1 cellular context compared by ENCODE assay signal in genomic region chr6:33029297-33030184, GRCh38.
A peak's percentile ranks its signal among the peaks of the same experiment; 100 is the strongest.
TF ChIP-seq lines count a peak whose summit lies in the region.

No MANE protein-coding gene starts in this region.

TF ChIP-seq in GM12878, 131 proteins besides CTCF, POLR2A, EP300 and RAD21 (continued from another document):
- peak; percentile 61 for TF ChIP-seq SKIL (IDR thresholded peaks at IDR 0.05; ENCODE audit: low read depth, poor library complexity, severe bottlenecking)
- TF ChIP-seq, protein P1, sequence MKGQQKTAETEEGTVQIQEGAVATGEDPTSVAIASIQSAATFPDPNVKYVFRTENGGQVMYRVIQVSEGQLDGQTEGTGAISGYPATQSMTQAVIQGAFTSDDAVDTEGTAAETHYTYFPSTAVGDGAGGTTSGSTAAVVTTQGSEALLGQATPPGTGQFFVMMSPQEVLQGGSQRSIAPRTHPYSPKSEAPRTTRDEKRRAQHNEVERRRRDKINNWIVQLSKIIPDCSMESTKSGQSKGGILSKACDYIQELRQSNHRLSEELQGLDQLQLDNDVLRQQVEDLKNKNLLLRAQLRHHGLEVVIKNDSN (IDR thresholded peaks at IDR 0.05; ENCODE audit: borderline replicate concordance, extremely low read length, insufficient read depth, low read depth, low read length) = no peak
- TF ChIP-seq RAD51 (IDR thresholded peaks at IDR 0.05) = no peak
- TF ChIP-seq TCF12 (IDR thresholded peaks at IDR 0.05; ENCODE audit: low read depth, low read length) = peak; percentile 48; the same call in 1 of the 2 replicates
- peak; percentile 67; the same call in 1 of the 2 replicates for TF ChIP-seq NFIC (IDR thresholded peaks at IDR 0.05; ENCODE audit: low read depth, low read length)
- peak; percentile 72 for TF ChIP-seq PML (IDR thresholded peaks at IDR 0.05; ENCODE audit: low read length)
- peak; percentile 76; the same call in 1 of the 2 replicates for TF ChIP-seq IRF4 (IDR thresholded peaks at IDR 0.05; ENCODE audit: low read depth, low read length)
- peak; percentile 18; the same call in 1 of the 2 replicates for TF ChIP-seq TBL1XR1 (IDR thresholded peaks at IDR 0.05; ENCODE audit: low read depth, low read length)
- TF ChIP-seq CHD2 (IDR thresholded peaks at IDR 0.05; ENCODE audit: borderline replicate concordance, low read depth, low read length) = peak; percentile 71; the same call in 1 of the 2 replicates
